In the genomic region with DNA sequence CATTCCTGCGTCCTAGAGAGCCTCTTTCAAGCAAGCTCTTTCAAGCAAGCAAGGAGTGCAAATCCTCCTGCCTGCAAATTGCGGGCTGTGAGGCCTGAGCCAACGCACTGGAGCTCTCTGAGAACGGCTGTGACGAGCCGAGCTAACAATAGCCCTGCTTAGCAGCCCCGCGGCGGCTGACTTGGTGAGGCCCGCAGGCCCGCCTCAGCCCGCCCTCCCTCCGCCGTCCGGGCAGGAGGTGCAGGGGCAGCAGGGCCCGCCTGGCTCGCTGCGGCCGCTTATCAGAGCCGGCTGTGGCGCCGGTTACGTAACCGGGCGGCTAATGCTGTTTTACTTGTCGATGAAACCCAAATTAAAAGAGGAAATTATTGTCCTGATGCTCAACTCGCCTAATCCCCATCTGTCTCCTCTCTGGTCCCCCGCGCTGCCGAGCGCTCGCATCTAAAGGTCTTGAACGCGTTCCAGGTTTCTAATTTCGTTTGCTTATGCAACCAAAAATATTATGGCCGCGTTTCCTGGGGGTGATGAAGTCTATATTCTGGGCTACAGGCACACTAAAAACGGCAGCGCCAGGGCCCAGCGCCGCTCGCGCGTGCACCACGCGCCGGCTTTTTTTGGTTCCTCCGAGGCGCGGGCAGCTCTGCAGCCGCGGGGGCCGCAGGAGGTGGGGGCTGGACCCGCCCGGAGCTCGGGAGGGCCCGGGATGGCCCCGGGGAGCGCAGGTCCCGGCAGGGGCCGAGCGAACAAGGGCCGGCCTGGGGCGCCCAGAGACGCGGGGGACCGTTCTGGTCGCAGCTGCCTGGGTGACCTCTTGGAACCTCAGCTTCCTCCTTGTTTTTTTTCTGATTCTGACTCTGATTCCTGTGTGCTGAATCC, we compare ENCODE assay signal across 8 cellular contexts.
DNase-seq lines count a peak whose midpoint lies in the region; ATAC-seq and FAIRE-seq lines count a peak whose summit lies in the region.

No MANE protein-coding gene starts in this region.

- ATAC-seq in GM19395 (IDR thresholded peaks at IDR 0.05; ENCODE audit: unreplicated experiment) = peak; percentile 65
- peak; percentile 95 for ATAC-seq in Right ventricle myocardium superior (ENCODE audit: poor library complexity)

- no peaks in the 10 kb centered on the region for H3K27me3 ChIP-seq in SJSA1 (replicated peaks)

- DNase-seq in AG08395 (ENCODE audit: low spot score) = peak; percentile 84
- peak; percentile 99 for DNase-seq in MV-4-11 (lab: John Stamatoyannopoulos, UW)
- DNase-seq in SJSA1 (ENCODE audit: low read depth in 1 of 2, low spot score in 2 of 2) = peak; percentile 79 to 85
- DNase-seq in amniotic epithelial cell (ENCODE audit: low read depth) = peak; percentile 90
- peak; percentile 93 for DNase-seq in Right ventricle myocardium superior
- peak in 55 of 56 donors; percentile 46 to 92 (median 84) for DNase-seq in nucleus accumbens (lab: John Stamatoyannopoulos, UW)
- DNase-seq in urothelium cell line (ENCODE audit: low spot score) = peak; percentile 79

- no peak for FAIRE-seq in urothelium cell line (lab: Jason Lieb, UNC)

- peak overlapping the region; percentile 69 for H3K27ac ChIP-seq in SJSA1

- peak overlapping the region; percentile 41 for H3K4me3 ChIP-seq in SJSA1

- intact Hi-C loops in Right ventricle myocardium superior (cut with DNase I) = no loop called here

- H3K36me3 ChIP-seq in SJSA1 = no peaks in the 10 kb centered on the region

- H3K4me1 ChIP-seq in SJSA1 (replicated peaks) = peaks cover 14% of the 10 kb centered on the region

- H3K9me3 ChIP-seq in SJSA1 (replicated peaks) = no peaks in the 10 kb centered on the region

Comparison
In these comparisons a context has a peak if more than half of its experiments do, and no peak if none do; other contexts are left out.
1. Peak in every context shown above with its lines: DNase-seq, ATAC-seq, H3K4me3 ChIP-seq and H3K27ac ChIP-seq.